ENCODE assay signal across 8 cellular contexts in genomic region chr6:50145125-50145524, GRCh38.
DNase-seq lines count a peak whose midpoint lies in the region; FAIRE-seq and TF ChIP-seq lines count a peak whose summit lies in the region.

No MANE protein-coding gene starts in this region.

- H3K27me3 ChIP-seq in mesendoderm (ENCODE audit: insufficient read depth, low read length, poor library complexity): no peaks in the 10 kb centered on the region

- no peak overlapping the region for H4K5ac ChIP-seq in mesendoderm (ENCODE audit: low read length)

- no peaks in the 10 kb centered on the region for H3K79me2 ChIP-seq in mesendoderm (ENCODE audit: control insufficient read depth, insufficient read depth, low read length)

- peak; percentile 58 for TF ChIP-seq CTCF in LNCAP (IDR thresholded peaks at IDR 0.05)

- H3K4me3 ChIP-seq in mesendoderm (ENCODE audit: low read length): no peak overlapping the region

- no peak overlapping the region for H3K27ac ChIP-seq in mesendoderm (ENCODE audit: low read depth, low read length)

- no peaks in the 10 kb centered on the region for H3K4me1 ChIP-seq in mesendoderm (ENCODE audit: control insufficient read depth, low read depth, low read length)

- no peak overlapping the region for H3K4me2 ChIP-seq in mesendoderm (ENCODE audit: low read length)

- no peak overlapping the region for H4K8ac ChIP-seq in mesendoderm (ENCODE audit: low read depth, low read length)

- H2BK120ac ChIP-seq in mesendoderm (ENCODE audit: low read depth, low read length): no peak overlapping the region

- DNase-seq in astrocyte of the hippocampus (ENCODE audit: low read depth, low spot score) (peak; percentile 9), mesendoderm (peak; percentile 15), cerebellar nuclear complex (lab: John Stamatoyannopoulos, UW) (no peak), NCI-H2081 treated with DMSO at 0.1 percent for 48 hours (lab: John Stamatoyannopoulos, UW) (no peak), A172 (ENCODE audit: low spot score) (no peak), NCI-H1092 (lab: John Stamatoyannopoulos, UW) (no peak)

- H3K79me1 ChIP-seq in mesendoderm (ENCODE audit: low read length): no peaks in the 10 kb centered on the region

- no peak overlapping the region for H3K23ac ChIP-seq in mesendoderm (ENCODE audit: low read length)

- no peak overlapping the region for H2BK15ac ChIP-seq in mesendoderm (replicated peaks; ENCODE audit: low read depth)

- H2BK5ac ChIP-seq in mesendoderm (ENCODE audit: low read length): no peak overlapping the region

- H3K9ac ChIP-seq in mesendoderm (ENCODE audit: low read length): no peak overlapping the region

- FAIRE-seq in G401.6 (lab: Jason Lieb, UNC): peak; percentile 75

- no peak overlapping the region for H3K18ac ChIP-seq in mesendoderm (ENCODE audit: low read length)

- no peak overlapping the region for H3K4ac ChIP-seq in mesendoderm (ENCODE audit: low read depth, low read length)

- no peak overlapping the region for H3K56ac ChIP-seq in mesendoderm (ENCODE audit: low read length)

- no peaks in the 10 kb centered on the region for H3K36me3 ChIP-seq in mesendoderm (ENCODE audit: control insufficient read depth, insufficient read depth, low read length)

- no peak overlapping the region for H2AK5ac ChIP-seq in mesendoderm (ENCODE audit: low read length)

Comparison
In these comparisons a context has a peak if more than half of its experiments do, and no peak if none do; other contexts are left out.
1. DNase-seq: peak in astrocyte of the hippocampus (single experiment) and mesendoderm (single experiment); none in cerebellar nuclear complex (0 of 2), NCI-H2081 treated with DMSO at 0.1 percent for 48 hours (single experiment), A172 (single experiment) and NCI-H1092 (single experiment).